Comparison of ENCODE assay signal across 1 cellular context in genomic region chr20:34109442-34109841, GRCh38.
TF ChIP-seq lines count a peak whose summit lies in the region.

No MANE protein-coding gene starts in this region.

TF ChIP-seq in GM23338, 12 proteins besides CTCF, POLR2A, EP300 and RAD21 (continued from another document):
- no peak for TF ChIP-seq ZNF462 (CRISPR knock-in tag; IDR thresholded peaks at IDR 0.05)
- TF ChIP-seq ZNF114 (CRISPR knock-in tag; IDR thresholded peaks at IDR 0.05), result no peak
- no peak for TF ChIP-seq JUNB (IDR thresholded peaks at IDR 0.05; ENCODE audit: unreplicated experiment)
